Comparison of ENCODE assay signal across 22 cellular contexts in the genomic region with DNA sequence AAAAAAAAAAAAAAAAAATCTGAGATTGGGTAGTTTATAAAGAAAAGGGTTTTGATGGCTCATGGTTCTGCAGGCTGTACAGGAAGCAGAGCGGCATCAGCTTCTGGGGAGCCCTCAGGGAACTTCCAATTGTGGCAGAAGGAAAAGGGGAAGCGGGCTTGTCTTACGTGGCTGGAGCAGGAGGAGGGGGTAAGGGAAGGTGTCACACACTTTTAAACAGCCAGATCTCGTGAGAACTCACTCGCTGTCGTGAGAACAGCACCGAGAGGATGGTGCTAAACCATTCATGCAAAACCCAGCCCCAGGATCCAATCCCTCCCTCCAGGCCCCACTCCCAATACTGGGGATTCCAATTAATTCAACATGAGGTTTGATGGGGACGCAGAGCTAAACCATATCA.
"Had no signal": no experiment of that assay in that cellular context is flagged by ENCODE, and none has a peak within 500 bp of the region (broad histone marks: within the 10 kb centered on the region; RNA-seq: fewer than 3 reads in every experiment).

No MANE protein-coding gene starts in this region.

- H3K9me3 Mint-ChIP-seq: dendritic cell treated with granulocyte-macrophage colony-stimulating factor and Interleukin-4, amounts not matched to agents 40 ng/mL and 50 ng/mL, for 4 days; effector memory CD8-positive, alpha-beta T cell had no signal

- H3K27me3 Mint-ChIP-seq: dendritic cell treated with granulocyte-macrophage colony-stimulating factor and Interleukin-4, amounts not matched to agents 40 ng/mL and 50 ng/mL, for 4 days had no signal

- DNase-seq: colonic mucosa; cortex of kidney; effector CD8-positive, alpha-beta T cell; effector memory CD8-positive, alpha-beta T cell; endodermal cell; erythroblast; esophagus squamous epithelium; foreskin fibroblast; foreskin melanocyte; gastrocnemius medialis; glutamatergic neuron; heart right ventricle; hippocampal formation; left cardiac atrium; left lung; left ventricle myocardium superior; lower lobe of right lung; mesenchymal stem cell; mucosa of descending colon had no signal

- H3K4me3 Mint-ChIP-seq: dendritic cell treated with granulocyte-macrophage colony-stimulating factor and Interleukin-4, amounts not matched to agents 40 ng/mL and 50 ng/mL, for 4 days; effector memory CD8-positive, alpha-beta T cell; endodermal cell; mesothelial cell of epicardium had no signal

- H3K36me3 Mint-ChIP-seq: mesothelial cell of epicardium had no signal

- ATAC-seq: effector memory CD8-positive, alpha-beta T cell; esophagus mucosa; gastrocnemius medialis; heart right ventricle; left cardiac atrium; left lung; left ventricle myocardium superior; lower lobe of right lung; mucosa of descending colon had no signal

- H3K27ac Mint-ChIP-seq: dendritic cell treated with granulocyte-macrophage colony-stimulating factor and Interleukin-4, amounts not matched to agents 40 ng/mL and 50 ng/mL, for 4 days; endodermal cell; mesothelial cell of epicardium had no signal

- H3K4me1 Mint-ChIP-seq: endodermal cell, mesothelial cell of epicardium had no signal
